Comparison of ENCODE assay signal across 8 cellular contexts in genomic region chr4:84966382-84967291, GRCh38. TPM values are rescaled to one million over a fixed set of nuclear protein-coding genes. Genes with fewer than 3 reads are reported as not detected.
DNase-seq lines count a peak whose midpoint lies in the region; ATAC-seq, FAIRE-seq and TF ChIP-seq lines count a peak whose summit lies in the region.

Gene WDFY3 (minus strand): TSS chr4:84966690. CDS start chr4:84860591, 106,099 bp downstream.

- peak; percentile 91 for DNase-seq in COLO829 (ENCODE audit: low spot score)
- peak; percentile 79 for DNase-seq in NCI-H1105 treated with DMSO at 0.1 percent for 48 hours (lab: John Stamatoyannopoulos, UW)
- peak; percentile 87 for DNase-seq in dermis blood vessel endothelial cell
- peak; percentile 95 for DNase-seq in kidney

- TF ChIP-seq CTCF in kidney (IDR thresholded peaks at IDR 0.05; ENCODE audit: borderline replicate concordance, extremely low read depth, insufficient read depth), result no peak

- no peak for FAIRE-seq in kidney (lab: Jason Lieb, UNC)

- H3K4me1 ChIP-seq in kidney (ENCODE audit: control insufficient read depth in 1 of 2, insufficient read depth in 1 of 2, low read depth in 1 of 2, low read length in 2 of 2) (peaks cover 0 to 2% of the 10 kb centered on the region in 2 donors), skeletal muscle tissue (ENCODE audit: control insufficient read depth in 3 of 3, insufficient read depth in 3 of 3, low read length in 3 of 3) (peaks cover 4 to 11% (median 8%) of the 10 kb centered on the region in 3 donors)

- ATAC-seq in GM21786 (IDR thresholded peaks at IDR 0.05; ENCODE audit: unreplicated experiment) (peak; percentile 60), SK-N-SH treated with all-trans-retinoic acid at 6 μM for 48 hours (peak; percentile 95), GM18517 (IDR thresholded peaks at IDR 0.05; ENCODE audit: unreplicated experiment) (no peak)

- peak within 1 kb of the TSS; percentile 97 to 99 for H3K4me3 ChIP-seq in kidney (ENCODE audit: low read length in 2 of 2)
- H3K4me3 ChIP-seq in skeletal muscle tissue (ENCODE audit: low read length in 3 of 3), result peak within 1 kb of the TSS; percentile 79 to 99 (median 84)

- H3K27ac ChIP-seq in kidney (ENCODE audit: low read depth in 2 of 2, low read length in 2 of 2) (peak within 1 kb of the TSS; percentile 95 to 96), skeletal muscle tissue (ENCODE audit: low read depth, low read length) (peak within 1 kb of the TSS; percentile 84)

- no peaks in the 10 kb centered on the region for H3K9me3 ChIP-seq in kidney (ENCODE audit: control insufficient read depth in 1 of 2, low read length in 2 of 2)
- no peaks in the 10 kb centered on the region for H3K9me3 ChIP-seq in skeletal muscle tissue (ENCODE audit: control insufficient read depth in 3 of 3, low read length in 3 of 3)

- intact Hi-C loops in kidney (cut with DNase I), result no loop called here

- H3K9ac ChIP-seq in kidney (ENCODE audit: low read length in 2 of 2) (peak within 1 kb of the TSS; percentile 81 to 98), skeletal muscle tissue (ENCODE audit: low read depth in 1 of 3, low read length in 3 of 3) (peak within 1 kb of the TSS; percentile 86 to 95 (median 88))

- H3K36me3 ChIP-seq in kidney (ENCODE audit: control insufficient read depth in 1 of 2, insufficient read depth in 2 of 2, low read length in 2 of 2) (no peaks in the 10 kb centered on the region), skeletal muscle tissue (ENCODE audit: control insufficient read depth in 3 of 3, insufficient read depth in 3 of 3, low read length in 3 of 3) (no peaks in the 10 kb centered on the region)

- no peaks in the 10 kb centered on the region for H3K27me3 ChIP-seq in skeletal muscle tissue (ENCODE audit: control insufficient read depth in 3 of 3, insufficient read depth in 3 of 3, low read length in 3 of 3)

TF ChIP-seq in SK-N-SH treated with all-trans-retinoic acid at 6 μM for 48 hours, 23 proteins besides CTCF, POLR2A, EP300 and RAD21:
- TF ChIP-seq ESRRG (CRISPR knock-in tag; IDR thresholded peaks at IDR 0.05) (no peak), CSDC2 (CRISPR knock-in tag; IDR thresholded peaks at IDR 0.05) (no peak), PATZ1 (CRISPR knock-in tag; IDR thresholded peaks at IDR 0.05; ENCODE audit: borderline replicate concordance) (no peak), ZNF8 (CRISPR knock-in tag; IDR thresholded peaks at IDR 0.05) (no peak), CREB5 (CRISPR knock-in tag; IDR thresholded peaks at IDR 0.05; ENCODE audit: low read depth) (no peak), POU6F1 (CRISPR knock-in tag; IDR thresholded peaks at IDR 0.05; ENCODE audit: borderline replicate concordance, low read depth) (no peak), RARB (CRISPR knock-in tag; IDR thresholded peaks at IDR 0.05) (no peak), TSHZ2 (CRISPR knock-in tag; IDR thresholded peaks at IDR 0.05) (no peak), CSRNP3 (CRISPR knock-in tag; IDR thresholded peaks at IDR 0.05) (no peak), ZNF70 (CRISPR knock-in tag; IDR thresholded peaks at IDR 0.05) (no peak), TCF4 (CRISPR knock-in tag; IDR thresholded peaks at IDR 0.05; ENCODE audit: borderline replicate concordance) (no peak), TOX (CRISPR knock-in tag; IDR thresholded peaks at IDR 0.05; ENCODE audit: borderline replicate concordance) (no peak)

RNA-seq across cellular contexts. Expression of gene WDFY3, which starts in this region (rescaled TPM):
- total RNA-seq in dermis blood vessel endothelial cell (103 and 145 TPM in 2 replicates), kidney (151 TPM), skeletal muscle tissue (100 TPM)
- 9.4 TPM for polyA plus RNA-seq in kidney (ENCODE audit: insufficient read depth, low read depth, low replicate concordance)
